24 cellular contexts compared by ENCODE assay signal in genomic region chr14:41418851-41419250, GRCh38.
"Had no signal": no experiment of that assay in that cellular context is flagged by ENCODE, and none has a peak within 500 bp of the region (broad histone marks: within the 10 kb centered on the region; RNA-seq: fewer than 3 reads in every experiment).

No MANE protein-coding gene starts in this region.

- H3K4me1 Mint-ChIP-seq: T-cell had no signal

- H3K27ac Mint-ChIP-seq: T-cell had no signal

- H3K4me3 Mint-ChIP-seq: T-cell had no signal

- H3K27me3 Mint-ChIP-seq: T-cell had no signal

- H3K4me3 ChIP-seq: MG63, SJSA1, SK-N-MC had no signal

- H3K36me3 ChIP-seq: MG63, SJSA1 had no signal

- H3K4me1 ChIP-seq: SJSA1 had no signal

- H3K9me3 ChIP-seq: MG63 had no signal

- FAIRE-seq: RCC 7860 had no signal

- H3K27me3 ChIP-seq: MG63, SJSA1 had no signal

- H3K27ac ChIP-seq: SJSA1, SK-N-MC had no signal

- DNase-seq: IMR-90; Karpas-422; KG1; MG63; NCI-H1092; NCI-H1105 treated with DMSO at 0.1 percent for 48 hours; NCI-H1417 treated with DMSO at 0.1 percent for 48 hours; NCI-H146; NCI-H187; NCI-H2029; NCI-H2081 treated with DMSO at 0.1 percent for 48 hours; NCI-H2171; NCI-H226; NCI-H510A; NCI-H774; NK-92 treated with Interleukin-12 subunit alpha and Interleukin-12 subunit beta, amount 100 ng/mL, for 24 hours; Right ventricle myocardium superior; RPMI8226; SIG-M5; SW 1271; T-cell had no signal

- H3K36me3 Mint-ChIP-seq: T-cell had no signal

- ATAC-seq: T-cell had no signal
